Comparison of ENCODE assay signal across 8 cellular contexts in genomic region chr1:46615735-46616134, GRCh38. TPM values are rescaled to one million over a fixed set of nuclear protein-coding genes. Genes with fewer than 3 reads are reported as not detected.
A peak's percentile ranks its signal among the peaks of the same experiment; 100 is the strongest.
DNase-seq lines count a peak whose midpoint lies in the region; ATAC-seq and TF ChIP-seq lines count a peak whose summit lies in the region.

No MANE protein-coding gene starts in this region.

- intact Hi-C loops in lower leg skin (cut with DNase I; ENCODE audit: low total_unique reads) (no loop called here), upper lobe of right lung (cut with DNase I) (no loop called here)

- no peaks in the 10 kb centered on the region for H3K27me3 ChIP-seq in upper lobe of right lung

- H3K4me1 Mint-ChIP-seq in activated naive CD4-positive, alpha-beta T cell treated with anti-CD3 and anti-CD28 coated beads, Interleukin-2, amount 50 U/mL, for 24 hours: peaks cover 54% of the 10 kb centered on the region
- H3K4me1 Mint-ChIP-seq in activated naive CD8-positive, alpha-beta T cell treated with anti-CD3 and anti-CD28 coated beads, Interleukin-2, amount 10 ng/mL, durations not matched to agents 7 days and 5 days: peaks cover 51% of the 10 kb centered on the region

- DNase-seq in activated naive CD4-positive, alpha-beta T cell (lab: John Stamatoyannopoulos, UW): no peak
- DNase-seq in activated naive CD8-positive, alpha-beta T cell treated with anti-CD3 and anti-CD28 coated beads, Interleukin-2, amount 10 ng/mL, durations not matched to agents 7 days and 5 days: no peak
- peak in 1 of 2 donors; percentile 85 for DNase-seq in lower leg skin (ENCODE audit: low spot score in 2 of 2)
- DNase-seq in upper lobe of right lung: no peak
- DNase-seq in iPS-NIHi7 (ENCODE audit: extremely low spot score): no peak
- DNase-seq in SIG-M5 (lab: John Stamatoyannopoulos, UW): no peak

- H3K36me3 ChIP-seq in upper lobe of right lung: no peaks in the 10 kb centered on the region

- H3K4me3 ChIP-seq in lower leg skin (ENCODE audit: low read depth, poor library complexity, severe bottlenecking): peak overlapping the region; percentile 74
- peak overlapping the region; percentile 74 for H3K4me3 ChIP-seq in upper lobe of right lung

- no peaks in the 10 kb centered on the region for H3K36me3 Mint-ChIP-seq in activated naive CD4-positive, alpha-beta T cell treated with anti-CD3 and anti-CD28 coated beads, Interleukin-2, amount 50 U/mL, for 24 hours
- peaks cover 4% of the 10 kb centered on the region for H3K36me3 Mint-ChIP-seq in activated naive CD8-positive, alpha-beta T cell treated with anti-CD3 and anti-CD28 coated beads, Interleukin-2, amount 10 ng/mL, durations not matched to agents 7 days and 5 days

- peaks cover 52% of the 10 kb centered on the region for H3K4me1 ChIP-seq in upper lobe of right lung

- H3K4me3 Mint-ChIP-seq in activated naive CD4-positive, alpha-beta T cell treated with anti-CD3 and anti-CD28 coated beads, Interleukin-2, amount 50 U/mL, for 24 hours: peak overlapping the region; percentile 90
- peak overlapping the region; percentile 95 for H3K4me3 Mint-ChIP-seq in activated naive CD8-positive, alpha-beta T cell treated with anti-CD3 and anti-CD28 coated beads, Interleukin-2, amount 10 ng/mL, durations not matched to agents 7 days and 5 days

- ATAC-seq in activated naive CD8-positive, alpha-beta T cell treated with anti-CD3 and anti-CD28 coated beads, Interleukin-2, amount 10 ng/mL, durations not matched to agents 7 days and 5 days (ENCODE audit: low read depth): peak; percentile 27
- ATAC-seq in upper lobe of right lung (no peak), GM19463 (IDR thresholded peaks at IDR 0.05; ENCODE audit: unreplicated experiment) (no peak)

- WGBS in lower leg skin, 2 donors: 46 to 52% methylated on average over 3 of the region's 3 CpGs

- H3K9me3 ChIP-seq in upper lobe of right lung: no peaks in the 10 kb centered on the region

- no peaks in the 10 kb centered on the region for H3K27me3 Mint-ChIP-seq in activated naive CD4-positive, alpha-beta T cell treated with anti-CD3 and anti-CD28 coated beads, Interleukin-2, amount 50 U/mL, for 24 hours
- H3K27me3 Mint-ChIP-seq in activated naive CD8-positive, alpha-beta T cell treated with anti-CD3 and anti-CD28 coated beads, Interleukin-2, amount 10 ng/mL, durations not matched to agents 7 days and 5 days: peaks cover 2% of the 10 kb centered on the region

- TF ChIP-seq CTCF in lower leg skin (IDR thresholded peaks at IDR 0.05) (no peak), upper lobe of right lung (IDR thresholded peaks at IDR 0.05) (no peak)

- H3K27ac Mint-ChIP-seq in activated naive CD4-positive, alpha-beta T cell treated with anti-CD3 and anti-CD28 coated beads, Interleukin-2, amount 50 U/mL, for 24 hours: peak overlapping the region; percentile 65
- H3K27ac Mint-ChIP-seq in activated naive CD8-positive, alpha-beta T cell treated with anti-CD3 and anti-CD28 coated beads, Interleukin-2, amount 10 ng/mL, durations not matched to agents 7 days and 5 days: peak overlapping the region; percentile 90

- H3K9me3 Mint-ChIP-seq in activated naive CD4-positive, alpha-beta T cell treated with anti-CD3 and anti-CD28 coated beads, Interleukin-2, amount 50 U/mL, for 24 hours: no peaks in the 10 kb centered on the region
- H3K9me3 Mint-ChIP-seq in activated naive CD8-positive, alpha-beta T cell treated with anti-CD3 and anti-CD28 coated beads, Interleukin-2, amount 10 ng/mL, durations not matched to agents 7 days and 5 days: no peaks in the 10 kb centered on the region

- no peak for TF ChIP-seq POLR2A in lower leg skin (IDR thresholded peaks at IDR 0.05)

- peak overlapping the region; percentile 88 for H3K27ac ChIP-seq in upper lobe of right lung

- POLR2A ChIA-PET in activated naive CD8-positive, alpha-beta T cell treated with anti-CD3 and anti-CD28 coated beads, Interleukin-2, amount 10 ng/mL, durations not matched to agents 7 days and 5 days (lab: Charles Lee): interaction anchor here (1.1 to 5.2 kb wide), 6 partner anchors 11 to 103 kb away, joined by 4 to 91 read pairs (median 7); partner anchors contain the start of genes ATPAF1, EFCAB14 and MKNK1

RNA-seq across cellular contexts. Expression of gene MOB3C, which starts 0.9 kb away (rescaled TPM):
- total RNA-seq in activated naive CD8-positive, alpha-beta T cell treated with anti-CD3 and anti-CD28 coated beads, Interleukin-2, amount 10 ng/mL, durations not matched to agents 7 days and 5 days: 10 to 100 TPM; 21.0 to 23.8 TPM
- total RNA-seq in lower leg skin (10 to 100 TPM; 13.0 to 17.8 (median 13.6) TPM), upper lobe of right lung (24.6 TPM)

RNA-seq across cellular contexts. Expression of gene MKNK1, which starts 11.7 kb away (rescaled TPM):
- total RNA-seq in activated naive CD8-positive, alpha-beta T cell treated with anti-CD3 and anti-CD28 coated beads, Interleukin-2, amount 10 ng/mL, durations not matched to agents 7 days and 5 days: 10 to 100 TPM; 65.4 to 70.2 TPM
- total RNA-seq in lower leg skin (10 to 100 TPM in 3 of 4 donors, 1 to 10 TPM in 1; 9.6 to 23.0 (median 13.7) TPM), upper lobe of right lung (61.1 TPM)

RNA-seq across cellular contexts. Expression of gene ATPAF1, which starts 52.4 kb away (rescaled TPM):
- 10 to 100 TPM; 43.3 to 45.4 TPM for total RNA-seq in activated naive CD8-positive, alpha-beta T cell treated with anti-CD3 and anti-CD28 coated beads, Interleukin-2, amount 10 ng/mL, durations not matched to agents 7 days and 5 days
- 10 to 100 TPM; 20.4 to 33.7 (median 29.9) TPM for total RNA-seq in lower leg skin
- 32.2 TPM for total RNA-seq in upper lobe of right lung

RNA-seq across cellular contexts. Expression of gene TEX38, which starts 55.9 kb away (rescaled TPM):
- total RNA-seq in activated naive CD8-positive, alpha-beta T cell treated with anti-CD3 and anti-CD28 coated beads, Interleukin-2, amount 10 ng/mL, durations not matched to agents 7 days and 5 days: not detected
- not detected for total RNA-seq in lower leg skin
- not detected for total RNA-seq in upper lobe of right lung
